10 cellular contexts compared by ENCODE assay signal in the genomic region with DNA sequence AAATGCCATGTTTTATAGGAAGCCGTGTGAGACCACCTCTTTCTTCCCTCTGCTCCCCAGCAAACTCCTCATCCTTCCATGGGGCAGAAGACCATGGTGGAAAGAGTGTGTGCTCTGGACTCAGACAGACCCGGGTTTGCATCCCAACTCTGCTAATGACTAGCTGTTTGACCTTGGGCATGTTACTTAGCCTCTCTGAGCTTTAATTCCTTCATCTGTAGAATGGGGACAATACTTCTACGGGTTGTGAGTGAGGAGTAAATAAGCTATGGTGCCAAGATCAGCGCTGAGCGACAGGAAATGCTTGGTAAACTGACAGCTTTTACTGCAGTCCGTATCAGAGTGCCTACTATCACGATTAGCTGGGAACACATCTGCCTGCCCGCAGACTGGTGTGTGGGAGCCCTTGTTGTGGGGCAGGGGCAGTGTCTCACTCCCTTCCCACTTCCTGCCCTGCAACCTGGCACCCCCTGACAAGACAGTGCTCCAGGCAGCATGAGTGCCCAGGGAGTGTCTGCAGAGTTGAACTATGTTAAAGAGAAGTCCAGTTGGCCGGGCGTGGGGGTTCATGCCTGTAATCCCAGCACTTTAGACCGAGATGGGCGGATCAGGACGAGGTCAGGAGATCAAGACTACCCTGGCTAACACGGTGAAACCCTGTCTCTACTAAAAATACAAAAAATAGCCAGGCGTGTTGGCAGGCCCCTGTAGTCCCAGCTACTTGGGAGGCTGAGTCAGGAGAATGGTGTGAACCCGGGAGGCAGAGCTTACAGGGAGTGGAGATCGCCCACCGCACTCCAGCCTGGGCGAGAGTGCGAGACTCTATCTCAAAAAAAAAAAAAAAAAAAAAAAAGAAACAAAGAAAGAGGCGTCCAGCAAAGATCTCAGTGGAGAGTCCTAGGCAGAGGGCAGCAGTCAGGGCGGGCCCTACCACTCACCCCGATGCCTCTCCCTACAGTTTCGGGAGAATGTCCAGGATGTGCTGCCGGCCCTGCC. TPM values are rescaled to one million over a fixed set of nuclear protein-coding genes. Genes with fewer than 3 reads are reported as not detected.
DNase-seq lines count a peak whose midpoint lies in the region; ATAC-seq and TF ChIP-seq lines count a peak whose summit lies in the region.
"Had no signal": no experiment of that assay in that cellular context is flagged by ENCODE, and none has a peak within 500 bp of the region (broad histone marks: within the 10 kb centered on the region; RNA-seq: fewer than 3 reads in every experiment).

No MANE protein-coding gene starts in this region.

- H3K9me3 Mint-ChIP-seq in brain (no peaks in the 10 kb centered on the region), glutamatergic neuron (ENCODE audit: unreplicated experiment) (peaks cover 1% of the 10 kb centered on the region)

- POLR2A ChIA-PET in BJ (lab: Charles Lee): interaction anchor here (0.6 to 0.7 kb wide), 2 partner anchors 10 to 25 kb away, joined by 4 read pairs; no protein-coding TSS in a partner anchor

- H3K4me3 Mint-ChIP-seq in brain: peak overlapping the region; percentile 81 to 94 (median 91)
- H3K4me3 Mint-ChIP-seq in glutamatergic neuron (ENCODE audit: unreplicated experiment): no peak overlapping the region

- CTCF ChIA-PET in BJ (lab: Yijun Ruan, JAX): interaction anchor here (0.7 to 2.6 kb wide), 4 partner anchors 12 to 135 kb away, joined by 3 to 11 read pairs (median 7); partner anchors contain the start of gene RNF215

- TF ChIP-seq CTCF in BJ (IDR thresholded peaks at IDR 0.05; ENCODE audit: insufficient read depth, low read depth, low read length): no peak
- no peak for TF ChIP-seq CTCF in brain (conservative IDR thresholded peaks at IDR 0.05)
- TF ChIP-seq CTCF in glutamatergic neuron (IDR thresholded peaks at IDR 0.05; ENCODE audit: partially characterized antibody, unreplicated experiment): no peak

- H3K27ac Mint-ChIP-seq in brain: peak overlapping the region in 4 of 5 experiments; percentile 25 to 83 (median 48)
- H3K27ac Mint-ChIP-seq in glutamatergic neuron (ENCODE audit: unreplicated experiment): no peak overlapping the region

- H3K27me3 Mint-ChIP-seq in brain: peaks cover 3% of the 10 kb centered on the region
- peaks cover 15% of the 10 kb centered on the region for H3K27me3 Mint-ChIP-seq in glutamatergic neuron (ENCODE audit: unreplicated experiment)

- peaks cover 7% of the 10 kb centered on the region for H3K36me3 Mint-ChIP-seq in brain
- H3K36me3 Mint-ChIP-seq in glutamatergic neuron (ENCODE audit: unreplicated experiment): no peaks in the 10 kb centered on the region

- in situ Hi-C loops in KBM-7 (cut with MboI; ENCODE audit: low pct_unique_long_range_greater_than_20kb, low sequenced_read_pairs): loop anchor here (25.0 kb wide), 1 partner anchor 287 kb away; no protein-coding TSS in a partner anchor

- DNase-seq in BJ (ENCODE audit: low read depth) (no peak), KBM-7 (peak; percentile 52), myocyte (ENCODE audit: low read depth) (peak; percentile 19), glutamatergic neuron (no peak), NCI-H82 treated with DMSO at 0.1 percent for 48 hours (lab: John Stamatoyannopoulos, UW; ENCODE audit: unreplicated experiment) (no peak)
- DNase-seq in stimulated activated naive CD4-positive, alpha-beta T cell treated with Interleukin-2 at 50 U/mL for 16 hours (lab: John Stamatoyannopoulos, UW): no peak
- DNase-seq: NCI-H2081 treated with DMSO at 0.1 percent for 48 hours, psoas muscle had no signal

- H3K4me1 Mint-ChIP-seq in brain (peaks cover 47% of the 10 kb centered on the region), glutamatergic neuron (ENCODE audit: low read depth, unreplicated experiment) (no peaks in the 10 kb centered on the region)

- H3K4me3 ChIP-seq in BJ (ENCODE audit: low read depth, low read length): peak overlapping the region; percentile 9; the same call in 1 of the 2 replicates

- H3K36me3 ChIP-seq in BJ (ENCODE audit: control insufficient read depth, insufficient read depth, low read length): peaks cover 2% of the 10 kb centered on the region; the same call in 1 of the 2 replicates

- H3K27me3 ChIP-seq in BJ (ENCODE audit: control insufficient read depth, insufficient read depth, low read length): no peaks in the 10 kb centered on the region

- no peak for ATAC-seq in GM21576 (IDR thresholded peaks at IDR 0.05; ENCODE audit: unreplicated experiment)

RNA-seq across cellular contexts. Expression of gene SEC14L2, which starts 2.2 kb away (rescaled TPM):
- polyA plus RNA-seq in BJ (2011; rRNA removed): 20.1 and 22.8 TPM in 2 replicates
- 14.8 and 28.4 TPM in 2 replicates for polyA minus RNA-seq in BJ (2011; rRNA and poly(A)+ RNA removed)
- polyA plus RNA-seq in brain (ENCODE audit: insufficient read depth, low read depth, low replicate concordance): 25.3 TPM
- 3.4 and 12.2 TPM in 2 replicates for total RNA-seq in myocyte
- 116 TPM for polyA plus RNA-seq in myocyte (2012)
- total RNA-seq in glutamatergic neuron (ENCODE audit: unreplicated experiment): 0.76 TPM

RNA-seq across cellular contexts. Expression of gene RNF215, which starts 11.8 kb away (rescaled TPM):
- polyA plus RNA-seq in BJ (2011; rRNA removed) (11.1 and 15.8 TPM in 2 replicates), brain (ENCODE audit: insufficient read depth, low read depth, low replicate concordance) (8.0 TPM)
- 16.4 and 26.4 TPM in 2 replicates for polyA minus RNA-seq in BJ (2011; rRNA and poly(A)+ RNA removed)
- total RNA-seq in myocyte (20.1 and 28.3 TPM in 2 replicates), glutamatergic neuron (ENCODE audit: unreplicated experiment) (43.1 TPM)
- 38.7 TPM for polyA plus RNA-seq in myocyte (2012)

RNA-seq across cellular contexts. Expression of gene MTFP1, which starts 26.6 kb away (rescaled TPM):
- 4.9 and 8.3 TPM in 2 replicates for polyA plus RNA-seq in BJ (2011; rRNA removed)
- 1.9 and 5.3 TPM in 2 replicates for polyA minus RNA-seq in BJ (2011; rRNA and poly(A)+ RNA removed)
- 10.5 TPM for polyA plus RNA-seq in brain (ENCODE audit: insufficient read depth, low read depth, low replicate concordance)
- total RNA-seq in myocyte: 10.6 and 16.3 TPM in 2 replicates
- polyA plus RNA-seq in myocyte (2012): 14.9 TPM
- total RNA-seq in glutamatergic neuron (ENCODE audit: unreplicated experiment): 5.8 TPM

RNA-seq across cellular contexts. Expression of gene CCDC157, which starts 42.2 kb away (rescaled TPM):
- polyA plus RNA-seq in BJ (2011; rRNA removed) (1.3 and 1.6 TPM in 2 replicates), brain (ENCODE audit: insufficient read depth, low read depth, low replicate concordance) (5.1 TPM)
- 0.93 and 1.7 TPM in 2 replicates for polyA minus RNA-seq in BJ (2011; rRNA and poly(A)+ RNA removed)
- total RNA-seq in myocyte (2.6 and 3.4 TPM in 2 replicates), glutamatergic neuron (ENCODE audit: unreplicated experiment) (6.2 TPM)
- 3.0 TPM for polyA plus RNA-seq in myocyte (2012)

RNA-seq across cellular contexts. Expression of gene SF3A1, which starts 42.3 kb away (rescaled TPM):
- polyA plus RNA-seq in BJ (2011; rRNA removed) (43.2 and 66.8 TPM in 2 replicates), brain (ENCODE audit: insufficient read depth, low read depth, low replicate concordance) (205 TPM)
- polyA minus RNA-seq in BJ (2011; rRNA and poly(A)+ RNA removed): 80.0 and 131 TPM in 2 replicates
- total RNA-seq in myocyte (39.8 and 50.2 TPM in 2 replicates), glutamatergic neuron (ENCODE audit: unreplicated experiment) (157 TPM)
- polyA plus RNA-seq in myocyte (2012): 72.8 TPM

Comparison
In these comparisons a context has a peak if more than half of its experiments do, and no peak if none do; other contexts are left out.
1. DNase-seq: peak in KBM-7 (single experiment) and myocyte (single experiment); none in BJ (single experiment), glutamatergic neuron (single experiment), stimulated activated naive CD4-positive, alpha-beta T cell treated with Interleukin-2 at 50 U/mL for 16 hours (single experiment) and NCI-H82 treated with DMSO at 0.1 percent for 48 hours (single experiment).